ENCODE assay signal across 8 cellular contexts in the genomic region with DNA sequence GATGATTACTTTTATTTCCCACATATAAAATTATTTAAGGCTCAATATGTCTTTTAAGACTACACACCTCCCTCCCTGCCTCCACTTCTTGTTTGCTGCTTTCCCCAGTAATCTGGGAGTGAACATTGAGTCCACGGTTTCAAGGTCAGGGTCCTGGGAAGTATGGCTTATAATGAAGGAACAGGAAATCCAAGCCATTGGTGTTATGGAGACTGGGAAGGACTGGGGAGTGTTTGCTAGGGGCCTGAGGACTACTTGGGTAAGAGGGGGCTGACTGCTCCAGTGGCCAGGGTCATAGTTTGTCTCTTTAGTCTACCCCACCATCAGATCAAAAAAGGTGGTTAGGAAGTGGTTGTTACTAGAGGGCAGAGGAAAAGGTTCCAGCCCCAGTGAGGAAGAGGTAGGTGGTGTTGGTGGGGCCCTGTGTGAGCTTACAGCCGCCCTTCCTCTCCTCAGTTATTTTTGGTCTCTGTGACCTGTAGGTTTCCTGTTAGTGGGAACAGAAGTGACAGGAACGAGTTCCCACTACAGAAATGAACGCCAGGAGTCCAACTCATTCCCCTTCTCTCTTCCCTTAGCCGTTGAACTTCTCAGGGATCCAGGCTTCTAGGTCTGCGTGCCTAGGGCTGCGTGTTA. TPM values are rescaled to one million over a fixed set of nuclear protein-coding genes. Genes with fewer than 3 reads are reported as not detected.
DNase-seq lines count a peak whose midpoint lies in the region; ATAC-seq and TF ChIP-seq lines count a peak whose summit lies in the region.

No MANE protein-coding gene starts in this region.

- peak overlapping the region; percentile 94 for H2AFZ ChIP-seq in GM23338
- H2AFZ ChIP-seq in neuron (ENCODE audit: low read depth, low read length), result peak overlapping the region; percentile 30

- no peaks in the 10 kb centered on the region for H3K9me2 ChIP-seq in GM23338 (ENCODE audit: insufficient read depth)

- no peaks in the 10 kb centered on the region for H3K27me3 ChIP-seq in CD4-positive, CD25-positive, alpha-beta regulatory T cell (ENCODE audit: control insufficient read depth, insufficient read depth, low read length)
- no peaks in the 10 kb centered on the region; the same call in 1 of the 2 replicates for H3K27me3 ChIP-seq in GM23338 (ENCODE audit: insufficient read depth)
- H3K27me3 ChIP-seq in neuron (ENCODE audit: insufficient read depth, low read length), result no peaks in the 10 kb centered on the region

- no peaks in the 10 kb centered on the region for H3K9me3 ChIP-seq in CD4-positive, CD25-positive, alpha-beta regulatory T cell (ENCODE audit: control insufficient read depth in 2 of 2, low read length in 2 of 2)
- no peaks in the 10 kb centered on the region for H3K9me3 ChIP-seq in neuron (ENCODE audit: low read length)

- no peaks in the 10 kb centered on the region for H3K36me3 ChIP-seq in CD4-positive, CD25-positive, alpha-beta regulatory T cell (ENCODE audit: control insufficient read depth, insufficient read depth, low read length)
- H3K36me3 ChIP-seq in GM23338 (ENCODE audit: insufficient read depth) (no peaks in the 10 kb centered on the region), neuron (ENCODE audit: insufficient read depth, low read length) (no peaks in the 10 kb centered on the region)

- peaks cover 5% of the 10 kb centered on the region for H3K27me3 Mint-ChIP-seq in CD4-positive, CD25-positive, alpha-beta regulatory T cell
- H3K27me3 Mint-ChIP-seq in GM23338 (ENCODE audit: insufficient read depth, low read depth, poor library complexity) (peaks cover 10% of the 10 kb centered on the region), T-cell (no peaks in the 10 kb centered on the region)

- peak overlapping the region; percentile 98 for H3K27ac ChIP-seq in CD4-positive, CD25-positive, alpha-beta regulatory T cell (ENCODE audit: insufficient read depth, low read length, poor library complexity, severe bottlenecking)
- H3K27ac ChIP-seq in GM23338 (ENCODE audit: low read depth), result peak overlapping the region; percentile 66; the same call in 1 of the 2 replicates

- peak; percentile 41 to 42 for ATAC-seq in CD4-positive, CD25-positive, alpha-beta regulatory T cell (ENCODE audit: low read depth in 2 of 2)
- ATAC-seq in GM23338 (no peak), T-cell (replicated peaks in 1 of 4) (peak; percentile 38 to 65 (median 53))

- peak overlapping the region; percentile 85 for H3K4me3 ChIP-seq in CD4-positive, CD25-positive, alpha-beta regulatory T cell (ENCODE audit: low read depth, low read length)
- H3K4me3 ChIP-seq in GM23338 (peak overlapping the region; percentile 97), epithelial cell of proximal tubule (ENCODE audit: low read depth, low read length) (peak overlapping the region; percentile 59), neuron (ENCODE audit: low read length) (peak overlapping the region; percentile 52)

- POLR2A ChIA-PET in T-cell (lab: Charles Lee), result interaction anchor here (0.6 to 1.2 kb wide), 5 partner anchors 11 to 615 kb away, joined by 3 to 6 read pairs (median 4); a partner anchor contains a TSS

- peak overlapping the region; percentile 91 to 96 (median 94) for H3K4me3 Mint-ChIP-seq in CD4-positive, CD25-positive, alpha-beta regulatory T cell
- H3K4me3 Mint-ChIP-seq in GM23338 (peak overlapping the region; percentile 92), T-cell (peak overlapping the region; percentile 87 to 92 (median 92))

- peaks cover 55% of the 10 kb centered on the region for H3K4me1 ChIP-seq in CD4-positive, CD25-positive, alpha-beta regulatory T cell (ENCODE audit: control insufficient read depth, insufficient read depth, low read length, poor library complexity, severe bottlenecking)
- H3K4me1 ChIP-seq in GM23338 (ENCODE audit: insufficient read depth), result peaks cover 10% of the 10 kb centered on the region
- peaks cover 15% of the 10 kb centered on the region for H3K4me1 ChIP-seq in neuron (ENCODE audit: insufficient read depth, low read length)

- CTCF ChIA-PET in T-cell (lab: Charles Lee), result interaction anchor here in 1 of 2 donors (0.5 to 2.0 kb wide), 9 partner anchors 11 to 1841 kb away, joined by 3 to 19 read pairs (median 4); a partner anchor contains a TSS

- TF ChIP-seq CTCF in GM23338 (conservative IDR thresholded peaks at IDR 0.05; ENCODE audit: low read depth in 2 of 2), result no peak
- TF ChIP-seq CTCF in epithelial cell of proximal tubule (conservative IDR thresholded peaks at IDR 0.05; ENCODE audit: low read depth, low read length), result no peak

- peak overlapping the region; percentile 99 for H3K4me2 ChIP-seq in GM23338

- H3K36me3 Mint-ChIP-seq in CD4-positive, CD25-positive, alpha-beta regulatory T cell, result no peaks in the 10 kb centered on the region
- H3K36me3 Mint-ChIP-seq in GM23338 (ENCODE audit: low read depth) (peaks cover 6% of the 10 kb centered on the region), T-cell (no peaks in the 10 kb centered on the region)

- no peaks in the 10 kb centered on the region; the same call in 1 of the 2 replicates for H4K20me1 ChIP-seq in GM23338 (replicated peaks; ENCODE audit: insufficient read depth)

- H3K9me3 Mint-ChIP-seq in CD4-positive, CD25-positive, alpha-beta regulatory T cell, result peaks cover 0 to 2% (median 0%) of the 10 kb centered on the region in 7 donors
- 0 out of 3 replicates have a peak, but pooled peaks cover 3% of the 10 kb centered on the region for H3K9me3 Mint-ChIP-seq in GM23338
- no peaks in the 10 kb centered on the region for H3K9me3 Mint-ChIP-seq in T-cell

- H3F3A ChIP-seq in GM23338 (replicated peaks; ENCODE audit: low read depth), result peaks cover 8% of the 10 kb centered on the region; the same call in 1 of the 2 replicates

- DNase-seq in CD4-positive, CD25-positive, alpha-beta regulatory T cell, result peak in 1 of 3 donors; percentile 85
- DNase-seq in GM23338 (ENCODE audit: low spot score), result no peak
- peak in 8 of 34 experiments; percentile 21 to 54 (median 40) for DNase-seq in T-cell
- DNase-seq in epithelial cell of proximal tubule (ENCODE audit: low read depth), result no peak
- no peak for DNase-seq in hippocampal formation (lab: John Stamatoyannopoulos, UW)
- no peak for DNase-seq in NCI-H187 (lab: John Stamatoyannopoulos, UW)
- DNase-seq in NCI-H524 treated with DMSO at 0.1 percent for 48 hours (lab: John Stamatoyannopoulos, UW), result no peak

- peaks cover 3 to 81% (median 41%) of the 10 kb centered on the region in 4 donors for H3K4me1 Mint-ChIP-seq in CD4-positive, CD25-positive, alpha-beta regulatory T cell
- H3K4me1 Mint-ChIP-seq in GM23338, result peaks cover 17% of the 10 kb centered on the region
- peaks cover 61 to 73% (median 66%) of the 10 kb centered on the region in 3 donors for H3K4me1 Mint-ChIP-seq in T-cell

- no peaks in the 10 kb centered on the region for H3K79me2 ChIP-seq in GM23338 (replicated peaks; ENCODE audit: insufficient read depth)

- peak overlapping the region; percentile 95 to 99 (median 99) for H3K27ac Mint-ChIP-seq in CD4-positive, CD25-positive, alpha-beta regulatory T cell
- H3K27ac Mint-ChIP-seq in GM23338 (peak overlapping the region; percentile 71), T-cell (peak overlapping the region; percentile 93 to 97)

TF ChIP-seq in GM23338, 12 proteins besides CTCF, POLR2A, EP300 and RAD21 (continues in another document):
- TF ChIP-seq EZH2phosphoT487 (IDR thresholded peaks at IDR 0.05; ENCODE audit: unreplicated experiment) (no peak), CREB1 (CRISPR knock-in tag; IDR thresholded peaks at IDR 0.05; ENCODE audit: low read depth) (no peak), ZNF114 (CRISPR knock-in tag; IDR thresholded peaks at IDR 0.05) (no peak), JUNB (IDR thresholded peaks at IDR 0.05; ENCODE audit: unreplicated experiment) (no peak), POLR2AphosphoS5 (IDR thresholded peaks at IDR 0.05; ENCODE audit: low read depth) (no peak)

RNA-seq across cellular contexts. Expression of a gene that starts 0.7 kb away (rescaled TPM):
- 3.8 TPM for total RNA-seq in CD4-positive, CD25-positive, alpha-beta regulatory T cell
- polyA plus RNA-seq in CD4-positive, CD25-positive, alpha-beta regulatory T cell, result 1 to 10 TPM; 1.1 to 1.9 (median 1.5) TPM
- total RNA-seq in GM23338 (2014; rRNA removed; shearing (Covaris generic)), result 4.4 and 4.7 TPM in 2 replicates
- polyA plus RNA-seq in GM23338 (2016; fragmentation: Nextera tagmentation; extraction: Ambion mirVana), result 1.2 and 2.2 TPM in 2 replicates
- total RNA-seq in T-cell (10 to 100 TPM in 3 of 5 donors, 1 to 10 TPM in 2; 3.8 to 17.6 (median 15.4) TPM), epithelial cell of proximal tubule (3.1 and 4.1 TPM in 2 replicates)

RNA-seq across cellular contexts. Expression of a gene that starts 8.8 kb away (rescaled TPM):
- 0.39 TPM for total RNA-seq in CD4-positive, CD25-positive, alpha-beta regulatory T cell
- polyA plus RNA-seq in CD4-positive, CD25-positive, alpha-beta regulatory T cell, result 1 to 10 TPM in 1 of 4 donors, under 1 TPM in 2, not detected in 1; 0.30 to 1.2 (median 0.67) TPM
- total RNA-seq in GM23338 (2014; rRNA removed; shearing (Covaris generic)), result 0.42 TPM in 1 of 2 replicates, not detected in the other
- polyA plus RNA-seq in GM23338 (2016; fragmentation: Nextera tagmentation; extraction: Ambion mirVana), result 0.68 and 1.4 TPM in 2 replicates
- total RNA-seq in T-cell (1 to 10 TPM; 1.4 to 2.2 (median 1.8) TPM), epithelial cell of proximal tubule (not detected in 2 replicates)

RNA-seq across cellular contexts. Expression of a gene that starts 12.2 kb away (rescaled TPM):
- 0.42 TPM for total RNA-seq in CD4-positive, CD25-positive, alpha-beta regulatory T cell
- not detected for polyA plus RNA-seq in CD4-positive, CD25-positive, alpha-beta regulatory T cell
- total RNA-seq in GM23338 (2014; rRNA removed; shearing (Covaris generic)), result 4.2 and 4.5 TPM in 2 replicates
- polyA plus RNA-seq in GM23338 (2016; fragmentation: Nextera tagmentation; extraction: Ambion mirVana), result 2.1 and 3.3 TPM in 2 replicates
- total RNA-seq in T-cell (under 1 TPM in 1 of 5 donors, not detected in 4; 0.53 TPM), epithelial cell of proximal tubule (under 0.01 TPM in 1 of 2 replicates, not detected in the other)

RNA-seq across cellular contexts. Expression of a gene that starts 22.6 kb away (rescaled TPM):
- total RNA-seq in CD4-positive, CD25-positive, alpha-beta regulatory T cell, result 128 TPM
- polyA plus RNA-seq in CD4-positive, CD25-positive, alpha-beta regulatory T cell, result 100 to 1,000 TPM; 556 to 649 (median 611) TPM
- 126 and 134 TPM in 2 replicates for total RNA-seq in GM23338 (2014; rRNA removed; shearing (Covaris generic))
- 296 and 298 TPM in 2 replicates for polyA plus RNA-seq in GM23338 (2016; fragmentation: Nextera tagmentation; extraction: Ambion mirVana)
- total RNA-seq in T-cell (100 to 1,000 TPM in 4 of 5 donors, 10 to 100 TPM in 1; 98.3 to 160 (median 133) TPM), epithelial cell of proximal tubule (180 and 275 TPM in 2 replicates)

RNA-seq across cellular contexts. Expression of a gene that starts 39.2 kb away (rescaled TPM):
- total RNA-seq in CD4-positive, CD25-positive, alpha-beta regulatory T cell, result 2.7 TPM
- polyA plus RNA-seq in CD4-positive, CD25-positive, alpha-beta regulatory T cell, result under 1 TPM; 0.18 to 0.88 (median 0.20) TPM
- total RNA-seq in GM23338 (2014; rRNA removed; shearing (Covaris generic)), result 0.66 and 1.2 TPM in 2 replicates
- 1.5 and 1.8 TPM in 2 replicates for polyA plus RNA-seq in GM23338 (2016; fragmentation: Nextera tagmentation; extraction: Ambion mirVana)
- total RNA-seq in T-cell (under 1 TPM in 3 of 5 donors, not detected in 2; 0.12 to 0.78 (median 0.13) TPM), epithelial cell of proximal tubule (0.98 and 1.0 TPM in 2 replicates)
